Comparison of ENCODE assay signal across 17 cellular contexts in the genomic region with DNA sequence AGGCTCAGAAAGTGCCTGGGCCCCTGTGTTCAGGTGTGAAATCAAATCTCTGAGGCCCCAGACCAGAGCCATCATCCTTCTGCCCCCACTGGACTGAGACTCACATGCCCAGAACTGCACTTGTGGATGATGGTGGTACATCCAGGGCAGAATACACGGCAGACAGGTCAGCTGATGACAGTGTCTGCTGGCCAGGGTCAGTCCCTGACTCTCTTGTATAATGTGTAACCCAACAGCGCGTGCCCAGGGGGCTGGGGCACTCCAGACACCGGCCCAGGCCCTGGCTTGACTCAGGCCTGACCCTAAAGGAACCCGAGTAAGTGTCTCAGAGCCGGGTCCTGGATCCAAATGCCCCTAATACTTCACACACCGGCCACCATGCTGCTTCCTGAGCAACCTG.
"Had no signal": no experiment of that assay in that cellular context is flagged by ENCODE, and none has a peak within 500 bp of the region (broad histone marks: within the 10 kb centered on the region; RNA-seq: fewer than 3 reads in every experiment).

No MANE protein-coding gene starts in this region.

- H3K36me3 Mint-ChIP-seq: naive thymus-derived CD8-positive, alpha-beta T cell; stimulated activated naive B cell treated with anti-CD40 and anti-IgM and Interleukin-4, amounts not matched to agents 10 μg/mL and 1 μg/mL and 100 μg/mL, for 72 hours had no signal

- H3K27me3 Mint-ChIP-seq: effector memory CD8-positive, alpha-beta T cell; naive thymus-derived CD8-positive, alpha-beta T cell; stimulated activated naive B cell treated with anti-CD40 and anti-IgM and Interleukin-4, amounts not matched to agents 10 μg/mL and 1 μg/mL and 100 μg/mL, for 72 hours; stimulated activated naive CD8-positive, alpha-beta T cell treated with anti-CD3 and anti-CD28 coated beads, Interleukin-15, amount 100 ng/mL, for 72 hours had no signal

- H3K9me3 ChIP-seq: mucosa of descending colon, sigmoid colon, testis, tibial nerve had no signal

- DNase-seq: cortex of kidney; effector memory CD8-positive, alpha-beta T cell; foreskin melanocyte; head of caudate nucleus; hippocampal formation; kidney glomerular epithelial cell; mucosa of descending colon; naive thymus-derived CD8-positive, alpha-beta T cell; posterior cingulate gyrus; sigmoid colon; stimulated activated CD4-positive, alpha-beta T cell treated with anti-CD3 and anti-CD28 coated beads, Interleukin-2, amount 100 ng/mL, for 24 hours; stimulated activated CD4-positive, alpha-beta T cell treated with anti-CD3 and anti-CD28 coated beads, Interleukin-4, amount 100 ng/mL, for 4 hours; stimulated activated naive B cell treated with anti-CD40 and anti-IgM and Interleukin-4, amounts not matched to agents 10 μg/mL and 1 μg/mL and 100 μg/mL, for 72 hours; stimulated activated naive CD8-positive, alpha-beta T cell treated with anti-CD3 and anti-CD28 coated beads, Interleukin-15, amount 100 ng/mL, for 72 hours; testis had no signal

- H3K4me3 Mint-ChIP-seq: effector memory CD8-positive, alpha-beta T cell; stimulated activated naive B cell treated with anti-CD40 and anti-IgM and Interleukin-4, amounts not matched to agents 10 μg/mL and 1 μg/mL and 100 μg/mL, for 72 hours; stimulated activated naive CD8-positive, alpha-beta T cell treated with anti-CD3 and anti-CD28 coated beads, Interleukin-15, amount 100 ng/mL, for 72 hours had no signal

- H3K36me3 ChIP-seq: sigmoid colon, tibial nerve had no signal

- H3K27ac Mint-ChIP-seq: effector memory CD8-positive, alpha-beta T cell; stimulated activated naive B cell treated with anti-CD40 and anti-IgM and Interleukin-4, amounts not matched to agents 10 μg/mL and 1 μg/mL and 100 μg/mL, for 72 hours; stimulated activated naive CD8-positive, alpha-beta T cell treated with anti-CD3 and anti-CD28 coated beads, Interleukin-15, amount 100 ng/mL, for 72 hours had no signal

- H3K27me3 ChIP-seq: sigmoid colon, testis, tibial nerve had no signal

- ATAC-seq: effector memory CD8-positive, alpha-beta T cell; mucosa of descending colon; naive thymus-derived CD8-positive, alpha-beta T cell; stimulated activated naive B cell treated with anti-CD40 and anti-IgM and Interleukin-4, amounts not matched to agents 10 μg/mL and 1 μg/mL and 100 μg/mL, for 72 hours; stimulated activated naive CD8-positive, alpha-beta T cell treated with anti-CD3 and anti-CD28 coated beads, Interleukin-15, amount 100 ng/mL, for 72 hours had no signal

- H3K4me3 ChIP-seq: mucosa of descending colon, sigmoid colon, skin epidermis, testis, tibial nerve had no signal

- H3K27ac ChIP-seq: sigmoid colon, testis, tibial nerve had no signal
